ENCODE assay signal across 12 cellular contexts in the genomic region with DNA sequence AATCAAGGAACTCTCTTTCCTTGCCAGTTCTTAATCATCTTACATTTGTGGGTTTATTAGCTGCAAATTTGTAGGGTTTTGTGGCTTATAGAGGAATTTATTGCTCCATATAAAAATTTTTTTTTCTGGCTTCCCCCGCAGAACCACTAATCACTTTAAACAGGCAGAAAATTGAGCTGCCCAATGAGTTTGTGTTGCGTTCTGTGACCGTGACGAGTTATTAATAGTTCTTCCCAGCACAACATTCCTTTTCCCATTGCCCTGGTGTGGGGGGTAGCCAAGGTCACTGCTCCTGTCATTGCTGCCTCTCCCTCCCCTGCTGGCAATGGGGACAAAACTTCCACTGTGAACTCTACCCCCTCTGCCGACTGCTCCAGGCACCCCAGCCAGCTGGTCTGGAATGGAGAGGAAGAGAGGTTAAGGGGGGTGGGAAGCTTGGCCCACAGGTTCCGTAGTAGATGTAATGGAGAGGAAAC. TPM values are rescaled to one million over a fixed set of nuclear protein-coding genes. Genes with fewer than 3 reads are reported as not detected.
DNase-seq lines count a peak whose midpoint lies in the region; ATAC-seq and TF ChIP-seq lines count a peak whose summit lies in the region.
"Had no signal": no experiment of that assay in that cellular context is flagged by ENCODE, and none has a peak within 500 bp of the region (broad histone marks: within the 10 kb centered on the region; RNA-seq: fewer than 3 reads in every experiment).

No MANE protein-coding gene starts in this region.

- no peaks in the 10 kb centered on the region for H3K36me3 ChIP-seq in gastrocnemius medialis

- WGBS in right cardiac atrium: 29% methylated on average over 6 of the region's 6 CpGs

- intact Hi-C loops in right cardiac atrium (cut with DNase I): no loop called here
- intact Hi-C loops in gastrocnemius medialis (cut with DNase I; ENCODE audit: low total_unique reads): no loop called here
- intact Hi-C loops in activated CD4-positive, alpha-beta T cell treated with anti-CD3 and anti-CD28 coated beads, Interleukin-2, amount 10 ng/mL, durations not matched to agents 24 days and 14 days (cut with micrococcal nuclease): no loop called here

- H3K4me3 Mint-ChIP-seq in activated CD4-positive, alpha-beta T cell treated with anti-CD3 and anti-CD28 coated beads, Interleukin-2, amount 10 ng/mL, durations not matched to agents 24 days and 14 days: no peak overlapping the region
- no peak overlapping the region for H3K4me3 Mint-ChIP-seq in glutamatergic neuron (ENCODE audit: unreplicated experiment)
- H3K4me3 Mint-ChIP-seq: activated naive CD8-positive, alpha-beta T cell treated with anti-CD3 and anti-CD28 coated beads, Interleukin-2, amount 50 U/mL, for 24 hours; endodermal cell; naive B cell had no signal

- in situ Hi-C loops in gastrocnemius medialis (cut with MboI; ENCODE audit: low sequenced_read_pairs in 4 of 4): no loop called here

- H3K36me3 Mint-ChIP-seq in activated CD4-positive, alpha-beta T cell treated with anti-CD3 and anti-CD28 coated beads, Interleukin-2, amount 10 ng/mL, durations not matched to agents 24 days and 14 days (ENCODE audit: low read depth): no peaks in the 10 kb centered on the region
- no peaks in the 10 kb centered on the region for H3K36me3 Mint-ChIP-seq in glutamatergic neuron (ENCODE audit: unreplicated experiment)

- no peaks in the 10 kb centered on the region for H3K9me3 ChIP-seq in right cardiac atrium (ENCODE audit: control insufficient read depth, low read length)
- H3K9me3 ChIP-seq in gastrocnemius medialis: no peaks in the 10 kb centered on the region

- peaks cover 27% of the 10 kb centered on the region for H3K27me3 Mint-ChIP-seq in activated CD4-positive, alpha-beta T cell treated with anti-CD3 and anti-CD28 coated beads, Interleukin-2, amount 10 ng/mL, durations not matched to agents 24 days and 14 days
- peaks cover 5% of the 10 kb centered on the region for H3K27me3 Mint-ChIP-seq in glutamatergic neuron (ENCODE audit: unreplicated experiment)

- DNase-seq in GM04503 (ENCODE audit: low read depth) (peak; percentile 59), cardiac fibroblast (ENCODE audit: low read depth in 2 of 2) (peak; percentile 6 to 89), right cardiac atrium (peak in 2 of 3 donors; percentile 33 to 67), gastrocnemius medialis (peak in 1 of 2 donors; percentile 26), NCI-H2107 treated with DMSO at 0.1 percent for 48 hours (lab: John Stamatoyannopoulos, UW; ENCODE audit: unreplicated experiment) (no peak), glutamatergic neuron (no peak)
- no peak for DNase-seq in activated CD4-positive, alpha-beta T cell treated with anti-CD3 and anti-CD28 coated beads, Interleukin-2, amount 10 ng/mL, durations not matched to agents 24 days and 14 days
- DNase-seq: activated CD8-positive, alpha-beta memory T cell treated with anti-CD3 and anti-CD28 coated beads, Interleukin-2, amount 50 U/mL, for 48 hours; activated naive CD8-positive, alpha-beta T cell treated with anti-CD3 and anti-CD28 coated beads, Interleukin-2, amount 50 U/mL, for 24 hours; endodermal cell; naive B cell had no signal

- no peak for TF ChIP-seq CTCF in cardiac fibroblast (IDR thresholded peaks at IDR 0.05; ENCODE audit: low read depth, low read length)
- TF ChIP-seq CTCF in gastrocnemius medialis (IDR thresholded peaks at IDR 0.05 in 4 of 5, conservative IDR thresholded peaks at IDR 0.05 in 1 of 5): no peak
- TF ChIP-seq CTCF in glutamatergic neuron (IDR thresholded peaks at IDR 0.05; ENCODE audit: partially characterized antibody, unreplicated experiment): no peak

- no peaks in the 10 kb centered on the region for H3K9me3 Mint-ChIP-seq in activated CD4-positive, alpha-beta T cell treated with anti-CD3 and anti-CD28 coated beads, Interleukin-2, amount 10 ng/mL, durations not matched to agents 24 days and 14 days
- no peaks in the 10 kb centered on the region for H3K9me3 Mint-ChIP-seq in glutamatergic neuron (ENCODE audit: unreplicated experiment)
- H3K9me3 Mint-ChIP-seq: activated naive CD8-positive, alpha-beta T cell treated with anti-CD3 and anti-CD28 coated beads, Interleukin-2, amount 50 U/mL, for 24 hours; endodermal cell; naive B cell had no signal

- H3K27ac ChIP-seq in right cardiac atrium (ENCODE audit: low read length) (no peak overlapping the region), gastrocnemius medialis (peak overlapping the region in 3 of 4 donors; percentile 42 to 44 (median 43))

- no peak overlapping the region for H3K4me3 ChIP-seq in cardiac fibroblast (replicated peaks in 1 of 2; ENCODE audit: low read depth in 2 of 2, low read length in 2 of 2)
- no peak overlapping the region for H3K4me3 ChIP-seq in right cardiac atrium (ENCODE audit: low read length)
- no peak overlapping the region for H3K4me3 ChIP-seq in gastrocnemius medialis

- peaks cover 2% of the 10 kb centered on the region for H3K4me1 ChIP-seq in right cardiac atrium (ENCODE audit: control insufficient read depth, insufficient read depth, low read length)
- peaks cover 19 to 21% of the 10 kb centered on the region in 2 donors for H3K4me1 ChIP-seq in gastrocnemius medialis

- no peak for TF ChIP-seq POLR2A in gastrocnemius medialis (IDR thresholded peaks at IDR 0.05)

- H3K27ac Mint-ChIP-seq in activated CD4-positive, alpha-beta T cell treated with anti-CD3 and anti-CD28 coated beads, Interleukin-2, amount 10 ng/mL, durations not matched to agents 24 days and 14 days: no peak overlapping the region
- no peak overlapping the region for H3K27ac Mint-ChIP-seq in glutamatergic neuron (ENCODE audit: unreplicated experiment)
- H3K27ac Mint-ChIP-seq: activated naive CD8-positive, alpha-beta T cell treated with anti-CD3 and anti-CD28 coated beads, Interleukin-2, amount 50 U/mL, for 24 hours; endodermal cell; naive B cell had no signal

- peaks cover 7% of the 10 kb centered on the region for H3K4me1 Mint-ChIP-seq in activated CD4-positive, alpha-beta T cell treated with anti-CD3 and anti-CD28 coated beads, Interleukin-2, amount 10 ng/mL, durations not matched to agents 24 days and 14 days
- peaks cover 6% of the 10 kb centered on the region for H3K4me1 Mint-ChIP-seq in glutamatergic neuron (ENCODE audit: low read depth, unreplicated experiment)

- ATAC-seq in right cardiac atrium: peak; percentile 67 to 83
- ATAC-seq in gastrocnemius medialis: no peak
- no peak for ATAC-seq in GM19452 (IDR thresholded peaks at IDR 0.05; ENCODE audit: unreplicated experiment)
- ATAC-seq: activated naive CD8-positive, alpha-beta T cell treated with anti-CD3 and anti-CD28 coated beads, Interleukin-2, amount 50 U/mL, for 24 hours had no signal

- H3K27me3 ChIP-seq in right cardiac atrium (ENCODE audit: control insufficient read depth, insufficient read depth): no peaks in the 10 kb centered on the region
- no peaks in the 10 kb centered on the region for H3K27me3 ChIP-seq in gastrocnemius medialis

RNA-seq across cellular contexts. Expression of a gene that starts 55.1 kb away (rescaled TPM):
- total RNA-seq in right cardiac atrium (10 to 100 TPM in 1 of 4 donors, 1 to 10 TPM in 3; 5.1 to 12.1 (median 8.1) TPM), gastrocnemius medialis (10 to 100 TPM in 2 of 4 donors, 1 to 10 TPM in 2; 6.7 to 15.0 (median 10.1) TPM), glutamatergic neuron (ENCODE audit: unreplicated experiment) (20.8 TPM)
- 16.1 TPM for polyA plus RNA-seq in right cardiac atrium
- 92.4 and 109 TPM in 2 replicates for total RNA-seq in activated CD4-positive, alpha-beta T cell treated with anti-CD3 and anti-CD28 coated beads, Interleukin-2, amount 10 ng/mL, durations not matched to agents 24 days and 14 days

Comparison
In these comparisons a context has a peak if more than half of its experiments do, and no peak if none do; other contexts are left out.
1. DNase-seq: peak in GM04503 (single experiment), cardiac fibroblast (2 of 2) and right cardiac atrium (2 of 3); none in activated CD4-positive, alpha-beta T cell treated with anti-CD3 and anti-CD28 coated beads, Interleukin-2, amount 10 ng/mL, durations not matched to agents 24 days and 14 days (single experiment), NCI-H2107 treated with DMSO at 0.1 percent for 48 hours (single experiment) and glutamatergic neuron (single experiment).
2. ATAC-seq: peak in right cardiac atrium (2 of 2); none in gastrocnemius medialis (0 of 2) and GM19452 (single experiment).